1 cellular context compared by ENCODE assay signal in the genomic region with DNA sequence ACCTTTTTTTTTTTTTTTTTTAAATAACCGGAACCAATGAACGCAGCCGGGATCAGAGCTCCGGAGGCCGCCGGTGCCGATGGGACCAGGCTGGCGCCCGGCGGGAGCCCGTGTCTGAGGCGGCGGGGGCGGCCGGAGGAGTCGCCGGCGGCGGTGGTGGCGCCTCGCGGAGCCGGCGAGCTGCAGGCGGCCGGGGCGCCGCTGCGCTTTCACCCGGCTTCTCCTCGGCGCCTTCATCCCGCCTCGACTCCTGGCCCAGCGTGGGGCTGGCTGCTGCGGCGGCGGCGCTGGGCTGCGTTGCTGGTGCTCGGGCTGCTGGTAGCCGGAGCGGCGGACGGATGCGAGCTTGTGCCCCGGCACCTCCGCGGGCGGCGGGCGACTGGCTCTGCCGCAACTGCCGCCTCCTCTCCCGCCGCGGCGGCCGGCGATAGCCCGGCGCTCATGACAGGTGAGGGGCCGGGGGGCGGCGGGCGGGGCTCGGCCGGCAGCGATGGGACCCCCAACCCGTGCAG.
TF ChIP-seq lines count a peak whose summit lies in the region.

No MANE protein-coding gene starts in this region.

TF ChIP-seq in K562, 482 proteins besides CTCF, POLR2A, EP300 and RAD21 (continued from another document and continues in another):
- TF ChIP-seq PHF20 (IDR thresholded peaks at IDR 0.05; ENCODE audit: partially characterized antibody) (no peak), NKRF (IDR thresholded peaks at IDR 0.05; ENCODE audit: borderline replicate concordance) (no peak), JUND (IDR thresholded peaks at IDR 0.05; ENCODE audit: borderline replicate concordance, low read depth, low read length) (no peak), JUND (tag; IDR thresholded peaks at IDR 0.05; ENCODE audit: borderline replicate concordance, low read depth, low read length) (no peak), ZNF76 (CRISPR knock-in tag; IDR thresholded peaks at IDR 0.05; ENCODE audit: borderline replicate concordance) (no peak), KAT2B (IDR thresholded peaks at IDR 0.05; ENCODE audit: low read depth, low read length) (no peak), DNMT1 (IDR thresholded peaks at IDR 0.05) (no peak), KDM1A (IDR thresholded peaks at IDR 0.05) (no peak), STAT5A (IDR thresholded peaks at IDR 0.05; ENCODE audit: borderline replicate concordance, low read length) (no peak), ZKSCAN8 (CRISPR knock-in tag; IDR thresholded peaks at IDR 0.05) (no peak), TEAD2 (tag; IDR thresholded peaks at IDR 0.05) (no peak), TEAD1 (CRISPR knock-in tag; IDR thresholded peaks at IDR 0.05) (no peak), LEF1 (IDR thresholded peaks at IDR 0.05) (no peak), ZC3H4 (CRISPR knock-in tag; IDR thresholded peaks at IDR 0.05; ENCODE audit: borderline replicate concordance) (no peak), POLR2H (tag; IDR thresholded peaks at IDR 0.05; ENCODE audit: low read depth) (no peak), KDM5B (IDR thresholded peaks at IDR 0.05; ENCODE audit: insufficient replicate concordance, low read depth, low read length) (no peak), SMARCC2 (IDR thresholded peaks at IDR 0.05; ENCODE audit: low read depth) (no peak), ZNF133 (CRISPR knock-in tag; IDR thresholded peaks at IDR 0.05) (no peak), PHF8 (IDR thresholded peaks at IDR 0.05; ENCODE audit: borderline replicate concordance, low read length) (peak; percentile 3; the same call in 1 of the 2 replicates), RBBP5 (IDR thresholded peaks at IDR 0.05; ENCODE audit: borderline replicate concordance, insufficient read depth, low read length, poor library complexity, severe bottlenecking) (peak; percentile 87), RBFOX2 (IDR thresholded peaks at IDR 0.05; ENCODE audit: low read depth, low read length) (peak; percentile 49), MYC (IDR thresholded peaks at IDR 0.05; ENCODE audit: low read depth, low read length) (no peak), MYC (CRISPR knock-in tag; IDR thresholded peaks at IDR 0.05; ENCODE audit: borderline replicate concordance, low read depth) (no peak), ZKSCAN1 (IDR thresholded peaks at IDR 0.05; ENCODE audit: low read depth, low read length) (no peak), TCFL5 (CRISPR knock-in tag; conservative IDR thresholded peaks at IDR 0.05) (no peak), ZNF143 (CRISPR knock-in tag; IDR thresholded peaks at IDR 0.05) (no peak), ELF4 (CRISPR knock-in tag; IDR thresholded peaks at IDR 0.05) (no peak), MAFK (IDR thresholded peaks at IDR 0.05; ENCODE audit: low read length) (no peak), CREBBP (IDR thresholded peaks at IDR 0.05; ENCODE audit: low read depth, low read length) (no peak), KLF1 (tag; IDR thresholded peaks at IDR 0.05) (no peak), ZSCAN29 (IDR thresholded peaks at IDR 0.05) (no peak), BRCA1 (IDR thresholded peaks at IDR 0.05) (no peak), BRCA1 (CRISPR knock-in tag; IDR thresholded peaks at IDR 0.05) (no peak), FOXP1 (CRISPR knock-in tag; IDR thresholded peaks at IDR 0.05) (no peak), SRSF3 (IDR thresholded peaks at IDR 0.05; ENCODE audit: insufficient read depth, low read length) (no peak), ELF1 (tag; IDR thresholded peaks at IDR 0.05) (peak; percentile 37; the same call in 1 of the 2 replicates), IRF9 (tag; IDR thresholded peaks at IDR 0.05) (no peak), PHTF2 (CRISPR knock-in tag; IDR thresholded peaks at IDR 0.05) (no peak), DMBX1 (CRISPR knock-in tag; IDR thresholded peaks at IDR 0.05; ENCODE audit: borderline replicate concordance) (no peak; the same call in 1 of the 2 replicates), ZNF707 (CRISPR knock-in tag; conservative IDR thresholded peaks at IDR 0.05) (no peak), RFX7 (CRISPR knock-in tag; IDR thresholded peaks at IDR 0.05) (no peak), MYNN (IDR thresholded peaks at IDR 0.05) (no peak), MYNN (CRISPR knock-in tag; IDR thresholded peaks at IDR 0.05) (no peak), RUNX1 (IDR thresholded peaks at IDR 0.05; ENCODE audit: low read depth) (no peak), ELF2 (CRISPR knock-in tag; IDR thresholded peaks at IDR 0.05) (no peak), BMI1 (IDR thresholded peaks at IDR 0.05; ENCODE audit: low read length) (no peak), ZNF589 (CRISPR knock-in tag; IDR thresholded peaks at IDR 0.05; ENCODE audit: low read depth) (no peak), RFX5 (IDR thresholded peaks at IDR 0.05; ENCODE audit: low read depth, low read length) (no peak), ZBTB8A (IDR thresholded peaks at IDR 0.05; ENCODE audit: partially characterized antibody) (no peak), ZNF224 (CRISPR knock-in tag; IDR thresholded peaks at IDR 0.05) (no peak), ZNF444 (CRISPR knock-in tag; IDR thresholded peaks at IDR 0.05) (no peak), ZFP36 (IDR thresholded peaks at IDR 0.05; ENCODE audit: low read depth, low read length, partially characterized antibody) (no peak), HINFP (tag; conservative IDR thresholded peaks at IDR 0.05; ENCODE audit: low read depth) (no peak), TARDBP (IDR thresholded peaks at IDR 0.05) (no peak), IRF2 (CRISPR knock-in tag; IDR thresholded peaks at IDR 0.05) (no peak), GABPA (tag; conservative IDR thresholded peaks at IDR 0.05; ENCODE audit: low read depth) (peak; percentile 63), E2F4 (CRISPR knock-in tag; IDR thresholded peaks at IDR 0.05; ENCODE audit: low read depth) (no peak), HCFC1 (IDR thresholded peaks at IDR 0.05; ENCODE audit: low read depth, low read length) (no peak), ZNF282 (CRISPR knock-in tag; IDR thresholded peaks at IDR 0.05) (0 out of 2 replicates have a peak, but pooled peaks have one; percentile 34), SIN3A (IDR thresholded peaks at IDR 0.05; ENCODE audit: borderline replicate concordance in 2 of 2, control insufficient read depth in 1 of 2, low read depth in 2 of 2, low read length in 2 of 2) (peak in 1 of 2 experiments; percentile 44; a peak in 1 of 4 replicates), PRPF4 (IDR thresholded peaks at IDR 0.05; ENCODE audit: insufficient read depth, low read depth, low read length, poor library complexity, severe bottlenecking) (no peak), CEBPG (CRISPR knock-in tag; IDR thresholded peaks at IDR 0.05) (no peak), CEBPG (tag; conservative IDR thresholded peaks at IDR 0.05 in 1 of 2, IDR thresholded peaks at IDR 0.05 in 1 of 2) (no peak), PCBP2 (IDR thresholded peaks at IDR 0.05; ENCODE audit: low read depth, low read length, poor library complexity, severe bottlenecking) (no peak), NR2C2 (CRISPR knock-in tag; IDR thresholded peaks at IDR 0.05) (no peak), NR2C2 (tag; IDR thresholded peaks at IDR 0.05) (peak; percentile 42; the same call in 1 of the 2 replicates)
- TF ChIP-seq, protein P1, sequence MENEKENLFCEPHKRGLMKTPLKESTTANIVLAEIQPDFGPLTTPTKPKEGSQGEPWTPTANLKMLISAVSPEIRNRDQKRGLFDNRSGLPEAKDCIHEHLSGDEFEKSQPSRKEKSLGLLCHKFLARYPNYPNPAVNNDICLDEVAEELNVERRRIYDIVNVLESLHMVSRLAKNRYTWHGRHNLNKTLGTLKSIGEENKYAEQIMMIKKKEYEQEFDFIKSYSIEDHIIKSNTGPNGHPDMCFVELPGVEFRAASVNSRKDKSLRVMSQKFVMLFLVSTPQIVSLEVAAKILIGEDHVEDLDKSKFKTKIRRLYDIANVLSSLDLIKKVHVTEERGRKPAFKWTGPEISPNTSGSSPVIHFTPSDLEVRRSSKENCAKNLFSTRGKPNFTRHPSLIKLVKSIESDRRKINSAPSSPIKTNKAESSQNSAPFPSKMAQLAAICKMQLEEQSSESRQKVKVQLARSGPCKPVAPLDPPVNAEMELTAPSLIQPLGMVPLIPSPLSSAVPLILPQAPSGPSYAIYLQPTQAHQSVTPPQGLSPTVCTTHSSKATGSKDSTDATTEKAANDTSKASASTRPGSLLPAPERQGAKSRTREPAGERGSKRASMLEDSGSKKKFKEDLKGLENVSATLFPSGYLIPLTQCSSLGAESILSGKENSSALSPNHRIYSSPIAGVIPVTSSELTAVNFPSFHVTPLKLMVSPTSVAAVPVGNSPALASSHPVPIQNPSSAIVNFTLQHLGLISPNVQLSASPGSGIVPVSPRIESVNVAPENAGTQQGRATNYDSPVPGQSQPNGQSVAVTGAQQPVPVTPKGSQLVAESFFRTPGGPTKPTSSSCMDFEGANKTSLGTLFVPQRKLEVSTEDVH (IDR thresholded peaks at IDR 0.05; ENCODE audit: low read depth, partially characterized antibody): no peak
- TF ChIP-seq, protein P2, sequence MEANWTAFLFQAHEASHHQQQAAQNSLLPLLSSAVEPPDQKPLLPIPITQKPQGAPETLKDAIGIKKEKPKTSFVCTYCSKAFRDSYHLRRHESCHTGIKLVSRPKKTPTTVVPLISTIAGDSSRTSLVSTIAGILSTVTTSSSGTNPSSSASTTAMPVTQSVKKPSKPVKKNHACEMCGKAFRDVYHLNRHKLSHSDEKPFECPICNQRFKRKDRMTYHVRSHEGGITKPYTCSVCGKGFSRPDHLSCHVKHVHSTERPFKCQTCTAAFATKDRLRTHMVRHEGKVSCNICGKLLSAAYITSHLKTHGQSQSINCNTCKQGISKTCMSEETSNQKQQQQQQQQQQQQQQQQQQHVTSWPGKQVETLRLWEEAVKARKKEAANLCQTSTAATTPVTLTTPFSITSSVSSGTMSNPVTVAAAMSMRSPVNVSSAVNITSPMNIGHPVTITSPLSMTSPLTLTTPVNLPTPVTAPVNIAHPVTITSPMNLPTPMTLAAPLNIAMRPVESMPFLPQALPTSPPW (CRISPR knock-in tag; IDR thresholded peaks at IDR 0.05): peak; percentile 43
- TF ChIP-seq, protein P3, sequence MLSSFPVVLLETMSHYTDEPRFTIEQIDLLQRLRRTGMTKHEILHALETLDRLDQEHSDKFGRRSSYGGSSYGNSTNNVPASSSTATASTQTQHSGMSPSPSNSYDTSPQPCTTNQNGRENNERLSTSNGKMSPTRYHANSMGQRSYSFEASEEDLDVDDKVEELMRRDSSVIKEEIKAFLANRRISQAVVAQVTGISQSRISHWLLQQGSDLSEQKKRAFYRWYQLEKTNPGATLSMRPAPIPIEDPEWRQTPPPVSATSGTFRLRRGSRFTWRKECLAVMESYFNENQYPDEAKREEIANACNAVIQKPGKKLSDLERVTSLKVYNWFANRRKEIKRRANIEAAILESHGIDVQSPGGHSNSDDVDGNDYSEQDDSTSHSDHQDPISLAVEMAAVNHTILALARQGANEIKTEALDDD (IDR thresholded peaks at IDR 0.05): no peak
- TF ChIP-seq, protein P4, sequence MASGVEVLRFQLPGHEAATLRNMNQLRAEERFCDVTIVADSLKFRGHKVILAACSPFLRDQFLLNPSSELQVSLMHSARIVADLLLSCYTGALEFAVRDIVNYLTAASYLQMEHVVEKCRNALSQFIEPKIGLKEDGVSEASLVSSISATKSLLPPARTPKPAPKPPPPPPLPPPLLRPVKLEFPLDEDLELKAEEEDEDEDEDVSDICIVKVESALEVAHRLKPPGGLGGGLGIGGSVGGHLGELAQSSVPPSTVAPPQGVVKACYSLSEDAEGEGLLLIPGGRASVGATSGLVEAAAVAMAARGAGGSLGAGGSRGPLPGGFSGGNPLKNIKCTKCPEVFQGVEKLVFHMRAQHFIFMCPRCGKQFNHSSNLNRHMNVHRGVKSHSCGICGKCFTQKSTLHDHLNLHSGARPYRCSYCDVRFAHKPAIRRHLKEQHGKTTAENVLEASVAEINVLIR (CRISPR knock-in tag; IDR thresholded peaks at IDR 0.05): no peak
